ENCODE assay signal across 19 cellular contexts in the genomic region with DNA sequence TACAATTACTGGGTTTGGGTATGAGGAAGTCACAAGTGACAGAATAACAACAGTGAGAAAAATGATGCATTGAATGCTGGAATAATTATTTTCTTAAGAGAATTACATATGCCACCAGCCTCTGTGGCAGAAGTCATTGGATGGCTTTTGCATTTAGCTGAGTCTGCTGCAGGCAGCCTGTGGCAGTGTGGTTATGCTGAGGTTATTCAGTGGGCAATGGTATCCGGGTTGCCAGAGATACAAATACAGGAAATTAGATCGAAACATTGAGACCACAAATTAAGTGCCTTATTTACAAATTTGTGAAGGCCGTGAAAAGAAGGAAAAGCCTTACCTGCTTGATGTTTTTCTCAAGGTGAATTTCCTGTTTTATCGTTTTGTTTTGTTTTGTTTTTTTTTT.
A peak's percentile ranks its signal among the peaks of the same experiment; 100 is the strongest.
DNase-seq lines count a peak whose midpoint lies in the region; ATAC-seq, FAIRE-seq and TF ChIP-seq lines count a peak whose summit lies in the region.
"Had no signal": no experiment of that assay in that cellular context is flagged by ENCODE, and none has a peak within 500 bp of the region (broad histone marks: within the 10 kb centered on the region; RNA-seq: fewer than 3 reads in every experiment).

No MANE protein-coding gene starts in this region.

- H3K36me3 ChIP-seq in DND-41 (ENCODE audit: insufficient read depth, low read length), result no peaks in the 10 kb centered on the region
- H3K36me3 ChIP-seq in MM.1S (replicated peaks; ENCODE audit: insufficient read depth, low read length), result no peaks in the 10 kb centered on the region
- H3K36me3 ChIP-seq in SK-N-MC (ENCODE audit: insufficient read depth, low read length), result no peaks in the 10 kb centered on the region

- no peaks in the 10 kb centered on the region for H3K9me2 ChIP-seq in MM.1S (replicated peaks; ENCODE audit: insufficient read depth, low read length)

- DNase-seq in DND-41, result peak; percentile 33
- peak; percentile 6 for DNase-seq in MM.1S
- peak; percentile 84 for DNase-seq in SK-N-MC (ENCODE audit: low read depth, low spot score)
- DNase-seq in progenitor cell of endocrine pancreas (ENCODE audit: low spot score, unreplicated experiment), result no peak
- DNase-seq in H54 (ENCODE audit: insufficient read length, low spot score), result no peak
- DNase-seq in activated gamma-delta T cell treated with Interleukin-2 at 50 U/mL for 16 hours, result no peak
- DNase-seq in NCI-H187 (lab: John Stamatoyannopoulos, UW), result no peak
- DNase-seq: AML-193; Caco-2; CD4-positive, alpha-beta T cell; GDM1; GOT3; H9; IMR-90 had no signal

- H3K4me2 ChIP-seq in DND-41 (ENCODE audit: insufficient read depth, low read length) (peak overlapping the region; percentile 32; the same call in 1 of the 2 replicates), MM.1S (ENCODE audit: low read depth, low read length) (no peak overlapping the region)

- FAIRE-seq in H54 (lab: Jason Lieb, UNC), result no peak
- FAIRE-seq: A204.1, D721Med, GM12892, GM18507 had no signal

- H3K27me3 ChIP-seq in DND-41 (ENCODE audit: insufficient read depth, low read length, poor library complexity) (no peaks in the 10 kb centered on the region), MM.1S (replicated peaks; ENCODE audit: insufficient read depth, low read length) (no peaks in the 10 kb centered on the region)

- H3K9me3 ChIP-seq in DND-41 (ENCODE audit: insufficient read depth, low read length, severe bottlenecking) (no peaks in the 10 kb centered on the region), MM.1S (replicated peaks; ENCODE audit: insufficient read depth, low read length) (no peaks in the 10 kb centered on the region), SK-N-MC (ENCODE audit: low read depth, low read length) (no peaks in the 10 kb centered on the region)
- H3K9me3 ChIP-seq: Caco-2 had no signal

- no peak overlapping the region for H3K4me3 Mint-ChIP-seq in progenitor cell of endocrine pancreas (ENCODE audit: low read depth)
- H3K4me3 Mint-ChIP-seq: CD4-positive, alpha-beta T cell; H9 had no signal

- ATAC-seq in DND-41 (ENCODE audit: insufficient read depth, low read depth), result peak; percentile 86

- H3K4me1 Mint-ChIP-seq in progenitor cell of endocrine pancreas (ENCODE audit: low read depth), result peaks cover 11% of the 10 kb centered on the region
- H3K4me1 Mint-ChIP-seq: H9 had no signal

- H3K9ac ChIP-seq in DND-41 (ENCODE audit: low read depth, low read length) (no peak overlapping the region), MM.1S (ENCODE audit: low read length) (no peak overlapping the region), SK-N-MC (ENCODE audit: insufficient read length) (peak overlapping the region; percentile 56)

- H3K27me3 Mint-ChIP-seq in progenitor cell of endocrine pancreas, result no peaks in the 10 kb centered on the region
- H3K27me3 Mint-ChIP-seq: CD4-positive, alpha-beta T cell had no signal

- peak overlapping the region; percentile 45 for H3K27ac Mint-ChIP-seq in progenitor cell of endocrine pancreas
- H3K27ac Mint-ChIP-seq: CD4-positive, alpha-beta T cell; H9 had no signal

- H3K9me3 Mint-ChIP-seq in progenitor cell of endocrine pancreas (ENCODE audit: low read depth), result no peaks in the 10 kb centered on the region
- H3K9me3 Mint-ChIP-seq: H9 had no signal

- H3K4me3 ChIP-seq in DND-41 (ENCODE audit: low read depth in 1 of 2, low read length in 2 of 2) (no peak overlapping the region), MM.1S (ENCODE audit: low read length) (no peak overlapping the region), SK-N-MC (peak overlapping the region; percentile 72)

- no peaks in the 10 kb centered on the region for H3K36me3 Mint-ChIP-seq in progenitor cell of endocrine pancreas (ENCODE audit: insufficient read depth)

- H2AFZ ChIP-seq in DND-41 (ENCODE audit: low read depth, low read length) (peak overlapping the region; percentile 29; the same call in 1 of the 2 replicates), MM.1S (ENCODE audit: low read length) (no peak overlapping the region)

- H3K4me1 ChIP-seq in DND-41 (ENCODE audit: insufficient read depth, low read length) (peaks cover 9% of the 10 kb centered on the region; the same call in 1 of the 2 replicates), MM.1S (ENCODE audit: low read length) (no peaks in the 10 kb centered on the region)
- H3K4me1 ChIP-seq: Caco-2 had no signal

- H4K20me1 ChIP-seq in DND-41 (ENCODE audit: insufficient read depth, low read length) (no peaks in the 10 kb centered on the region), MM.1S (ENCODE audit: insufficient read depth, low read length) (no peaks in the 10 kb centered on the region)

- TF ChIP-seq POLR2A in H54 (IDR thresholded peaks at IDR 0.05; ENCODE audit: low read depth, low read length), result no peak

- H3K27ac ChIP-seq in DND-41 (ENCODE audit: low read length), result no peak overlapping the region
- no peak overlapping the region for H3K27ac ChIP-seq in MM.1S (ENCODE audit: low read length)
- H3K27ac ChIP-seq in SK-N-MC, result peak overlapping the region; percentile 99
- H3K27ac ChIP-seq: C4-2B had no signal

- H3K79me2 ChIP-seq in DND-41 (ENCODE audit: insufficient read depth, low read length) (no peaks in the 10 kb centered on the region), MM.1S (ENCODE audit: low read length) (no peaks in the 10 kb centered on the region)

- H3F3A ChIP-seq in MM.1S (ENCODE audit: insufficient read depth, low read length), result no peaks in the 10 kb centered on the region

- TF ChIP-seq CTCF in DND-41 (IDR thresholded peaks at IDR 0.05; ENCODE audit: borderline replicate concordance, extremely low read depth, low read length, poor library complexity, severe bottlenecking) (no peak), MM.1S (IDR thresholded peaks at IDR 0.05; ENCODE audit: low read length) (no peak), progenitor cell of endocrine pancreas (IDR thresholded peaks at IDR 0.05; ENCODE audit: unreplicated experiment) (no peak)

Comparison
In these comparisons a context has a peak if more than half of its experiments do, and no peak if none do; other contexts are left out.
1. DNase-seq: peak in DND-41 (single experiment), MM.1S (single experiment) and SK-N-MC (single experiment); none in progenitor cell of endocrine pancreas (single experiment), H54 (single experiment), activated gamma-delta T cell treated with Interleukin-2 at 50 U/mL for 16 hours (single experiment) and NCI-H187 (0 of 2).